ENCODE assay signal across 1 cellular context in genomic region chr14:52002542-52002941, GRCh38.
A peak's percentile ranks its signal among the peaks of the same experiment; 100 is the strongest.
TF ChIP-seq lines count a peak whose summit lies in the region.

No MANE protein-coding gene starts in this region.

TF ChIP-seq in H1, 55 proteins besides CTCF, POLR2A, EP300 and RAD21:
- no peak for TF ChIP-seq KDM4A (IDR thresholded peaks at IDR 0.05; ENCODE audit: low read depth, low read length, severe bottlenecking)
- peak; percentile 34; the same call in 1 of the 2 replicates for TF ChIP-seq POLR2AphosphoS5 (IDR thresholded peaks at IDR 0.05; ENCODE audit: low read depth, low read length)
- TF ChIP-seq SUZ12 (IDR thresholded peaks at IDR 0.05; ENCODE audit: low read length), result no peak
- TF ChIP-seq BCL11A (IDR thresholded peaks at IDR 0.05; ENCODE audit: low read depth in 2 of 2, low read length in 2 of 2), result no peak
- no peak for TF ChIP-seq RXRA (IDR thresholded peaks at IDR 0.05; ENCODE audit: insufficient read depth, low read depth, low read length)
- TF ChIP-seq EGR1 (IDR thresholded peaks at IDR 0.05; ENCODE audit: borderline replicate concordance, low read depth, low read length), result no peak
- TF ChIP-seq CHD1 (IDR thresholded peaks at IDR 0.05; ENCODE audit: low read depth, low read length), result no peak
